Comparison of ENCODE assay signal across 23 cellular contexts in the genomic region with DNA sequence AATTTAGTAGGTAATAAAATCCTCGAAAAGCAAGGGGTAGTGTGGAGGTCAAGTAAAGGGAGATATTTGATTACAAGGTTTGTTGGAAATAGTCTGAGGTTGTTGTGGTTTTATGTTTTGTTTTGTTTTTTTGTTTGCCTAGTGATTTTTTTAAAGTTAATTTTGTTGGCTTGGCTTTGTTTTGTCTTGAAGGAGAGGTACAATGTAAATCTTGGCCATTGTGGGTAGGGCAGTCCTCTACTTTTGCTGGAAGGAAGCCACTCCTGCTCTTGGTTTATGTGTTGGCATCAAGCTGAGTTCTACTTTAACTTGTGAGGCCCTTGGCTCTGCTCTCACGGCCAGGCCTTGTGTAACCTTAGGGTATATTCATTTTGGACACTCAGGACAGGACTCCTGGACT. TPM values are rescaled to one million over a fixed set of nuclear protein-coding genes. Genes with fewer than 3 reads are reported as not detected.
DNase-seq lines count a peak whose midpoint lies in the region; ATAC-seq, FAIRE-seq and TF ChIP-seq lines count a peak whose summit lies in the region.
"Had no signal": no experiment of that assay in that cellular context is flagged by ENCODE, and none has a peak within 500 bp of the region (broad histone marks: within the 10 kb centered on the region; RNA-seq: fewer than 3 reads in every experiment).

No MANE protein-coding gene starts in this region.

- intact Hi-C loops in ascending aorta (cut with DNase I) = no loop called here
- intact Hi-C loops in activated T-helper 2 cell treated with anti-CD3 and anti-CD28 coated beads, Interferon-gamma antibody, Interleukin-2, Interleukin-4, amounts not matched to agents 10 μg/mL and 5 μg/mL and 100 μg/mL, durations not matched to agents 14 hours and 24 hours and 36 hours (cut with micrococcal nuclease) = no loop called here

- H3K4me3 ChIP-seq in ascending aorta = peak overlapping the region; percentile 2 to 82
- H3K4me3 ChIP-seq in keratinocyte (ENCODE audit: control insufficient read depth in 2 of 3, extremely low read depth in 1 of 3, insufficient read depth in 2 of 3, low read depth in 1 of 3, low read length in 3 of 3) = peak overlapping the region in 1 of 3 experiments; percentile 27
- H3K4me3 ChIP-seq: cardiac muscle cell, HAP-1, pancreas, vagina had no signal

- dilution Hi-C loops in keratinocyte (cut with MboI; ENCODE audit: extremely low pct_ligation_motif_present, low sequenced_read_pairs) = no loop called here

- H3K27me3 ChIP-seq in ascending aorta (no peaks in the 10 kb centered on the region), keratinocyte (ENCODE audit: control insufficient read depth, extremely low read depth, insufficient read depth, low read length) (no peaks in the 10 kb centered on the region)
- H3K27me3 ChIP-seq: foreskin keratinocyte, pancreas, vagina had no signal

- H3K27ac ChIP-seq in ascending aorta (no peak overlapping the region), keratinocyte (ENCODE audit: control insufficient read depth, insufficient read depth, low read length) (no peak overlapping the region)
- H3K27ac ChIP-seq: cardiac muscle cell, pancreas, RWPE1 had no signal

- H3K36me3 ChIP-seq in ascending aorta (no peaks in the 10 kb centered on the region), keratinocyte (ENCODE audit: control insufficient read depth in 2 of 2, extremely low read depth in 1 of 2, insufficient read depth in 2 of 2, low read length in 2 of 2) (peaks cover 0 to 7% of the 10 kb centered on the region in 2 experiments)
- H3K36me3 ChIP-seq: cardiac muscle cell, HAP-1, pancreas, spleen, vagina had no signal

- CTCF ChIA-PET in T-cell (lab: Charles Lee) = no interaction called here

- ATAC-seq in T-cell (replicated peaks in 1 of 4) (no peak), HG02884 (IDR thresholded peaks at IDR 0.05; ENCODE audit: unreplicated experiment) (no peak)
- ATAC-seq: foreskin keratinocyte, pancreas had no signal

- no peak for FAIRE-seq in keratinocyte (lab: Jason Lieb, UNC)
- FAIRE-seq: GM12892, pancreas had no signal

- POLR2A ChIA-PET in T-cell (lab: Charles Lee) = no interaction called here

- peaks cover 4% of the 10 kb centered on the region; the same call in 1 of the 2 replicates for H3K36me3 Mint-ChIP-seq in HFFc6 (ENCODE audit: low read depth)
- no peaks in the 10 kb centered on the region for H3K36me3 Mint-ChIP-seq in T-cell
- no peaks in the 10 kb centered on the region for H3K36me3 Mint-ChIP-seq in activated T-helper 2 cell treated with anti-CD3 and anti-CD28 coated beads, Interferon-gamma antibody, Interleukin-2, Interleukin-4, amounts not matched to agents 10 μg/mL and 5 μg/mL and 100 μg/mL, durations not matched to agents 14 hours and 24 hours and 36 hours (ENCODE audit: low read depth)
- H3K36me3 Mint-ChIP-seq: memory B cell had no signal

- TF ChIP-seq CTCF in HFFc6 (IDR thresholded peaks at IDR 0.05) (no peak), ascending aorta (IDR thresholded peaks at IDR 0.05) (no peak), keratinocyte (optimal IDR thresholded peaks at IDR 0.05 in 1 of 3, IDR thresholded peaks at IDR 0.05 in 1 of 3, conservative IDR thresholded peaks at IDR 0.05 in 1 of 3; ENCODE audit: extremely low read depth in 1 of 3, insufficient read depth in 2 of 3, low read length in 3 of 3) (no peak)

- H3K79me2 ChIP-seq in keratinocyte (ENCODE audit: control insufficient read depth, insufficient read depth, low read length) = peaks cover 82% of the 10 kb centered on the region

- H3K9me3 Mint-ChIP-seq in HFFc6 (no peaks in the 10 kb centered on the region), T-cell (no peaks in the 10 kb centered on the region)
- no peaks in the 10 kb centered on the region for H3K9me3 Mint-ChIP-seq in activated T-helper 2 cell treated with anti-CD3 and anti-CD28 coated beads, Interferon-gamma antibody, Interleukin-2, Interleukin-4, amounts not matched to agents 10 μg/mL and 5 μg/mL and 100 μg/mL, durations not matched to agents 14 hours and 24 hours and 36 hours
- H3K9me3 Mint-ChIP-seq: memory B cell had no signal

- no peaks in the 10 kb centered on the region for H3K9me3 ChIP-seq in ascending aorta
- H3K9me3 ChIP-seq in keratinocyte (ENCODE audit: control insufficient read depth, low read depth, low read length) = no peaks in the 10 kb centered on the region
- H3K9me3 ChIP-seq: HAP-1, pancreas, spleen, vagina had no signal

- peaks cover 4% of the 10 kb centered on the region for H3K9me1 ChIP-seq in keratinocyte (ENCODE audit: control insufficient read depth, extremely low read depth, insufficient read depth, low read length)

- peaks cover 0 to 17% of the 10 kb centered on the region in 2 donors for H3K4me1 ChIP-seq in ascending aorta
- peaks cover 61% of the 10 kb centered on the region for H3K4me1 ChIP-seq in keratinocyte (ENCODE audit: control insufficient read depth, extremely low read depth, insufficient read depth, low read length)

- H3K27me3 Mint-ChIP-seq in HFFc6 (ENCODE audit: insufficient read depth) (peaks cover 2% of the 10 kb centered on the region; the same call in 1 of the 2 replicates), T-cell (peaks cover 43 to 54% of the 10 kb centered on the region in 2 donors)
- peaks cover 41% of the 10 kb centered on the region for H3K27me3 Mint-ChIP-seq in activated T-helper 2 cell treated with anti-CD3 and anti-CD28 coated beads, Interferon-gamma antibody, Interleukin-2, Interleukin-4, amounts not matched to agents 10 μg/mL and 5 μg/mL and 100 μg/mL, durations not matched to agents 14 hours and 24 hours and 36 hours (ENCODE audit: low read depth)

- peaks cover 70% of the 10 kb centered on the region for H3K4me1 Mint-ChIP-seq in HFFc6 (ENCODE audit: low read depth)
- peaks cover 9 to 12% (median 10%) of the 10 kb centered on the region in 3 donors for H3K4me1 Mint-ChIP-seq in T-cell
- peaks cover 9% of the 10 kb centered on the region for H3K4me1 Mint-ChIP-seq in activated T-helper 2 cell treated with anti-CD3 and anti-CD28 coated beads, Interferon-gamma antibody, Interleukin-2, Interleukin-4, amounts not matched to agents 10 μg/mL and 5 μg/mL and 100 μg/mL, durations not matched to agents 14 hours and 24 hours and 36 hours (ENCODE audit: low read depth)
- H3K4me1 Mint-ChIP-seq: memory B cell had no signal

- H3K4me3 Mint-ChIP-seq in HFFc6 (peak overlapping the region; percentile 35), T-cell (no peak overlapping the region)
- H3K4me3 Mint-ChIP-seq in activated T-helper 2 cell treated with anti-CD3 and anti-CD28 coated beads, Interferon-gamma antibody, Interleukin-2, Interleukin-4, amounts not matched to agents 10 μg/mL and 5 μg/mL and 100 μg/mL, durations not matched to agents 14 hours and 24 hours and 36 hours (ENCODE audit: low read depth) = no peak overlapping the region
- H3K4me3 Mint-ChIP-seq: memory B cell had no signal

- peak overlapping the region; percentile 49 for H3K27ac Mint-ChIP-seq in HFFc6
- no peak overlapping the region for H3K27ac Mint-ChIP-seq in T-cell
- H3K27ac Mint-ChIP-seq in activated T-helper 2 cell treated with anti-CD3 and anti-CD28 coated beads, Interferon-gamma antibody, Interleukin-2, Interleukin-4, amounts not matched to agents 10 μg/mL and 5 μg/mL and 100 μg/mL, durations not matched to agents 14 hours and 24 hours and 36 hours = no peak overlapping the region
- H3K27ac Mint-ChIP-seq: memory B cell had no signal

- DNase-seq in HFFc6 (no peak), ascending aorta (ENCODE audit: low spot score in 2 of 2) (no peak), keratinocyte (ENCODE audit: low read depth, low spot score) (no peak), renal cortical epithelial cell (ENCODE audit: low read depth) (peak; percentile 65), T-cell (no peak), SHP77 (lab: John Stamatoyannopoulos, UW) (no peak)
- DNase-seq in activated T-helper 2 cell treated with anti-CD3 and anti-CD28 coated beads, Interferon-gamma antibody, Interleukin-2, Interleukin-4, amounts not matched to agents 10 μg/mL and 5 μg/mL and 100 μg/mL, durations not matched to agents 14 hours and 24 hours and 36 hours (ENCODE audit: low spot score) = no peak
- DNase-seq: activated naive CD4-positive, alpha-beta T cell treated with anti-CD3 and anti-CD28 coated beads, Interleukin-2, amount 50 U/mL, for 16 hours; COR-L47; effector CD4-positive, alpha-beta T cell; foreskin keratinocyte; GDM1; NCI-H1092; pancreas; spleen; stimulated activated naive CD4-positive, alpha-beta T cell treated with Interleukin-2 at 50 U/mL for 16 hours had no signal

- peaks cover 29% of the 10 kb centered on the region for H4K20me1 ChIP-seq in keratinocyte (ENCODE audit: control insufficient read depth, extremely low read depth, insufficient read depth, low read length)

- H2AFZ ChIP-seq in keratinocyte (ENCODE audit: control insufficient read depth, low read length) = no peak overlapping the region

- H3K4me2 ChIP-seq in keratinocyte (ENCODE audit: control insufficient read depth, extremely low read depth, insufficient read depth, low read depth, low read length) = peak overlapping the region; percentile 4

- no peak overlapping the region for H3K9ac ChIP-seq in keratinocyte (ENCODE audit: control insufficient read depth, extremely low read depth, insufficient read depth, low read length)

RNA-seq across cellular contexts. Expression of a gene that starts 3.2 kb away (rescaled TPM):
- total RNA-seq in HFFc6 (2021; fragmentation: NEBNext Ultra II Directional; extraction: Animal tissue kit (Norgen Biotek cat#: 25700)) = 10 to 100 TPM; 43.1 to 65.9 (median 48.4) TPM
- 32.6 TPM for total RNA-seq in ascending aorta
- polyA plus RNA-seq in keratinocyte = 62.4 to 110 TPM (median 86.5 TPM) in 3 replicates
- polyA plus RNA-seq in keratinocyte (2011; ENCODE audit: low read depth) = 28.9 TPM
- polyA plus RNA-seq in keratinocyte (2011; cell fraction: cytosol; rRNA removed) = 58.9 and 89.6 TPM in 2 replicates
- 149 and 163 TPM in 2 replicates for polyA plus RNA-seq in keratinocyte (2011; cell fraction: nucleus; rRNA removed)
- polyA plus RNA-seq in keratinocyte (2012; ENCODE audit: low replicate concordance) = 31.6 and 98.4 TPM in 2 replicates
- polyA minus RNA-seq in keratinocyte = 140 to 193 TPM (median 155 TPM) in 3 replicates
- 103 TPM for polyA minus RNA-seq in keratinocyte (2011; cell fraction: cytosol; rRNA and poly(A)+ RNA removed)
- polyA minus RNA-seq in keratinocyte (2011; cell fraction: nucleus; rRNA and poly(A)+ RNA removed) = 195 and 328 TPM in 2 replicates
- total RNA-seq in renal cortical epithelial cell = 32.6 and 51.2 TPM in 2 replicates
- 1 to 10 TPM in 1 of 5 donors, under 1 TPM in 4; 0.07 to 1.2 (median 0.35) TPM for total RNA-seq in T-cell
- total RNA-seq in activated T-helper 2 cell treated with anti-CD3 and anti-CD28 coated beads, Interferon-gamma antibody, Interleukin-2, Interleukin-4, amounts not matched to agents 10 μg/mL and 5 μg/mL and 100 μg/mL, durations not matched to agents 14 hours and 24 hours and 36 hours = 4.8 and 5.9 TPM in 2 replicates
